ENCODE assay signal across 1 cellular context in genomic region chr7:129890090-129890489, GRCh38.
TF ChIP-seq lines count a peak whose summit lies in the region.

No MANE protein-coding gene starts in this region.

TF ChIP-seq in K562, 482 proteins besides CTCF, POLR2A, EP300 and RAD21 (continued from another document):
- no peak for TF ChIP-seq NFRKB (IDR thresholded peaks at IDR 0.05; ENCODE audit: low read depth)
TF ChIP-seq in K562: peak in this region for 16.
